ENCODE assay signal across 11 cellular contexts in the genomic region with DNA sequence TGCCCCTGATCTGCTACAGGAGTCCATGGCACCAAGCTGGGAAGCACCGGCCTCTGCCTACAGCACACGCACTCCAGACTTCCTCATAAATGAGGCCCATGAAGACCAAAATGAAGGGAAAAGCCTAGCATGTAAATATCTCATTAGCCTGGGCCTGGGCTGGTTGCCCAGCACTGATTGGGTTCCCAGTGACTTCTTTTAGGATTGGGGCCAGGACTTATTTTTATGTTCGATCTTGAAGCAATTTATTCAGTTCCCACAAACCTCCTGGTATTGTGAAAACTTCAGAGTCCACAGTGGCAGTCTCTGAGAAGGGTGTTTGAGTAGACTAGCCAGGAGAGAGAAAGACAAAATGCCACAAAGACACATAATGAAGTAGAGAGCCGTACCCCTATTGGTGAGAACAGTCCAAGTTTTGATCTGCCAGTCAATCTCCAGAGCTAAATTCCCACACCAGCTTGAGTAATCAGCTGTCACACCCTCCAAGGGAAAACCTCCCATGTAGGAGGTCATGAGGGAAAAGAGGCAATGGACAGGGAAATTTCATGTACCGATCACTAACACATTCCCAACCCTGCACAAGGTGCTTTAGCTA.
A peak's percentile ranks its signal among the peaks of the same experiment; 100 is the strongest.
DNase-seq lines count a peak whose midpoint lies in the region; ATAC-seq and TF ChIP-seq lines count a peak whose summit lies in the region.
"Had no signal": no experiment of that assay in that cellular context is flagged by ENCODE, and none has a peak within 500 bp of the region (broad histone marks: within the 10 kb centered on the region; RNA-seq: fewer than 3 reads in every experiment).

No MANE protein-coding gene starts in this region.

- peak overlapping the region; percentile 54 for H2AFZ ChIP-seq in mammary epithelial cell (ENCODE audit: low read depth, low read length)

- H4K20me1 ChIP-seq in mammary epithelial cell (ENCODE audit: insufficient read depth, low read length): no peaks in the 10 kb centered on the region

- TF ChIP-seq CTCF in AG04449 (IDR thresholded peaks at IDR 0.05; ENCODE audit: insufficient read depth, low read length, missing control alignments) (no peak), mammary epithelial cell (conservative IDR thresholded peaks at IDR 0.05 in 1 of 2, IDR thresholded peaks at IDR 0.05 in 1 of 2; ENCODE audit: extremely low read depth in 1 of 2, insufficient read depth in 1 of 2, low read depth in 1 of 2, low read length in 2 of 2) (peak in 1 of 2 donors; percentile 0), liver (IDR thresholded peaks at IDR 0.05; ENCODE audit: low read depth, low read length, missing input control) (no peak)

- ATAC-seq in GM18907 (IDR thresholded peaks at IDR 0.05; ENCODE audit: unreplicated experiment): no peak
- ATAC-seq: naive thymus-derived CD4-positive, alpha-beta T cell had no signal

- dilution Hi-C loops in mammary epithelial cell (cut with HindIII; ENCODE audit: low sequenced_read_pairs): loop anchor here (5.0 kb wide), 1 partner anchor 59 kb away; no protein-coding TSS in a partner anchor

- POLR2A ChIA-PET in AG04449 (lab: Yijun Ruan, JAX): interaction anchor here (0.9 kb wide), 1 partner anchor 78 kb away, joined by 3 read pairs; a partner anchor contains a TSS

- H3K79me2 ChIP-seq in mammary epithelial cell (ENCODE audit: insufficient read depth, low read length): no peaks in the 10 kb centered on the region

- no peaks in the 10 kb centered on the region for H3K9me3 ChIP-seq in mammary epithelial cell (replicated peaks; ENCODE audit: insufficient read depth, low read length)
- no peaks in the 10 kb centered on the region for H3K9me3 ChIP-seq in liver (ENCODE audit: control insufficient read depth in 4 of 4, low read length in 3 of 4)

- H3K27me3 ChIP-seq in mammary epithelial cell (ENCODE audit: insufficient read depth, low read length) (no peaks in the 10 kb centered on the region), liver (ENCODE audit: control insufficient read depth in 4 of 4, insufficient read depth in 4 of 4, low read length in 3 of 4) (no peaks in the 10 kb centered on the region)

- H3K27ac ChIP-seq in mammary epithelial cell (ENCODE audit: insufficient read depth, low read depth, low read length): peak overlapping the region; percentile 94
- peak overlapping the region; percentile 5 to 13 for H3K27ac ChIP-seq in liver (ENCODE audit: low read depth in 1 of 2, low read length in 2 of 2)
- no peak overlapping the region for H3K27ac ChIP-seq in substantia nigra (ENCODE audit: low read depth, low read length, poor library complexity, severe bottlenecking)

- intact Hi-C loops in mammary epithelial cell (cut with micrococcal nuclease): loop anchor here (2.0 to 10.0 kb wide), 3 partner anchors 45 to 426 kb away; no protein-coding TSS in a partner anchor

- H3K4me3 ChIP-seq in AG04449 (ENCODE audit: low read depth, low read length) (no peak overlapping the region), mammary epithelial cell (replicated peaks in 1 of 3; ENCODE audit: insufficient read depth in 1 of 3, low read depth in 2 of 3, low read length in 3 of 3) (no peak overlapping the region), liver (ENCODE audit: low read depth in 1 of 3, low read length in 3 of 3) (no peak overlapping the region)

- in situ Hi-C loops in mammary epithelial cell (cut with MboI; ENCODE audit: low sequenced_read_pairs in 2 of 2): loop anchor here in 1 of 2 donors (10.0 kb wide), 1 partner anchor 71 kb away; no protein-coding TSS in a partner anchor

- 71% methylated on average over 5 of the region's 5 CpGs for WGBS in mammary epithelial cell (ENCODE audit: low coverage, missing lambda C conversion rate)
- WGBS in liver: 83% methylated on average over 5 of the region's 5 CpGs

- TSS peak; percentile 81 for BruUV-seq in mammary epithelial cell (replicated peaks; lab: Mats Ljungman, UMichigan)

- H3K4me2 ChIP-seq in mammary epithelial cell (ENCODE audit: insufficient read depth, low read depth, low read length): peak overlapping the region; percentile 30

- TF ChIP-seq RAD21 in liver (IDR thresholded peaks at IDR 0.05): no peak

- DNase-seq in AG04449 (ENCODE audit: low read depth, low spot score): peak; percentile 65
- DNase-seq in LoVo (ENCODE audit: low spot score): peak; percentile 86
- peak; percentile 51 for DNase-seq in mammary epithelial cell
- no peak for DNase-seq in foreskin melanocyte
- no peak for DNase-seq in substantia nigra (lab: John Stamatoyannopoulos, UW)
- no peak for DNase-seq in NCI-H69 (lab: John Stamatoyannopoulos, UW)
- DNase-seq: activated T-cell treated with anti-CD3 and anti-CD28 coated beads, Interleukin-2, amount 50 U/mL, for 48 hours; CD4-positive, alpha-beta memory T cell; naive thymus-derived CD4-positive, alpha-beta T cell had no signal

- peak overlapping the region; percentile 67 for H3K9ac ChIP-seq in mammary epithelial cell (ENCODE audit: insufficient read depth, low read length)
- H3K9ac ChIP-seq in liver (ENCODE audit: low read depth in 1 of 2, low read length in 2 of 2): no peak overlapping the region

- H3K4me1 ChIP-seq in mammary epithelial cell (ENCODE audit: insufficient read depth, low read length) (peaks cover 22% of the 10 kb centered on the region), liver (ENCODE audit: control insufficient read depth in 4 of 4, insufficient read depth in 4 of 4, low read length in 3 of 4) (peaks cover 0 to 4% (median 0%) of the 10 kb centered on the region in 4 donors)

- H3K36me3 ChIP-seq in mammary epithelial cell (ENCODE audit: insufficient read depth, low read length) (no peaks in the 10 kb centered on the region), liver (ENCODE audit: control insufficient read depth in 4 of 4, insufficient read depth in 3 of 4, low read depth in 1 of 4, low read length in 3 of 4) (no peaks in the 10 kb centered on the region)

- CTCF ChIA-PET in AG04449 (lab: Yijun Ruan, JAX): interaction anchor here (1.5 kb wide), 1 partner anchor 428 kb away, joined by 4 read pairs; no protein-coding TSS in a partner anchor
- CTCF ChIA-PET in mammary epithelial cell (lab: Charles Lee; ENCODE audit: low non-redundant PET): interaction anchor here (0.6 kb wide), 1 partner anchor 330 kb away, joined by 3 read pairs; no protein-coding TSS in a partner anchor

TF ChIP-seq in liver, 16 proteins besides CTCF, POLR2A, EP300 and RAD21:
- TF ChIP-seq, protein P1, sequence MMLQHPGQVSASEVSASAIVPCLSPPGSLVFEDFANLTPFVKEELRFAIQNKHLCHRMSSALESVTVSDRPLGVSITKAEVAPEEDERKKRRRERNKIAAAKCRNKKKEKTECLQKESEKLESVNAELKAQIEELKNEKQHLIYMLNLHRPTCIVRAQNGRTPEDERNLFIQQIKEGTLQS (IDR thresholded peaks at IDR 0.05): no peak
- TF ChIP-seq, protein P2, sequence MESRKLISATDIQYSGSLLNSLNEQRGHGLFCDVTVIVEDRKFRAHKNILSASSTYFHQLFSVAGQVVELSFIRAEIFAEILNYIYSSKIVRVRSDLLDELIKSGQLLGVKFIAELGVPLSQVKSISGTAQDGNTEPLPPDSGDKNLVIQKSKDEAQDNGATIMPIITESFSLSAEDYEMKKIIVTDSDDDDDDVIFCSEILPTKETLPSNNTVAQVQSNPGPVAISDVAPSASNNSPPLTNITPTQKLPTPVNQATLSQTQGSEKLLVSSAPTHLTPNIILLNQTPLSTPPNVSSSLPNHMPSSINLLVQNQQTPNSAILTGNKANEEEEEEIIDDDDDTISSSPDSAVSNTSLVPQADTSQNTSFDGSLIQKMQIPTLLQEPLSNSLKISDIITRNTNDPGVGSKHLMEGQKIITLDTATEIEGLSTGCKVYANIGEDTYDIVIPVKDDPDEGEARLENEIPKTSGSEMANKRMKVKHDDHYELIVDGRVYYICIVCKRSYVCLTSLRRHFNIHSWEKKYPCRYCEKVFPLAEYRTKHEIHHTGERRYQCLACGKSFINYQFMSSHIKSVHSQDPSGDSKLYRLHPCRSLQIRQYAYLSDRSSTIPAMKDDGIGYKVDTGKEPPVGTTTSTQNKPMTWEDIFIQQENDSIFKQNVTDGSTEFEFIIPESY (IDR thresholded peaks at IDR 0.05): no peak
- TF ChIP-seq HNF4A (conservative IDR thresholded peaks at IDR 0.05) (no peak), SP1 (IDR thresholded peaks at IDR 0.05) (no peak)
TF ChIP-seq in liver: peak in this region for 0.

Comparison
In these comparisons a context has a peak if more than half of its experiments do, and no peak if none do; other contexts are left out.
1. DNase-seq: peak in AG04449 (single experiment), LoVo (single experiment) and mammary epithelial cell (single experiment); none in foreskin melanocyte (single experiment), substantia nigra (0 of 49) and NCI-H69 (single experiment).